In the genomic region with DNA sequence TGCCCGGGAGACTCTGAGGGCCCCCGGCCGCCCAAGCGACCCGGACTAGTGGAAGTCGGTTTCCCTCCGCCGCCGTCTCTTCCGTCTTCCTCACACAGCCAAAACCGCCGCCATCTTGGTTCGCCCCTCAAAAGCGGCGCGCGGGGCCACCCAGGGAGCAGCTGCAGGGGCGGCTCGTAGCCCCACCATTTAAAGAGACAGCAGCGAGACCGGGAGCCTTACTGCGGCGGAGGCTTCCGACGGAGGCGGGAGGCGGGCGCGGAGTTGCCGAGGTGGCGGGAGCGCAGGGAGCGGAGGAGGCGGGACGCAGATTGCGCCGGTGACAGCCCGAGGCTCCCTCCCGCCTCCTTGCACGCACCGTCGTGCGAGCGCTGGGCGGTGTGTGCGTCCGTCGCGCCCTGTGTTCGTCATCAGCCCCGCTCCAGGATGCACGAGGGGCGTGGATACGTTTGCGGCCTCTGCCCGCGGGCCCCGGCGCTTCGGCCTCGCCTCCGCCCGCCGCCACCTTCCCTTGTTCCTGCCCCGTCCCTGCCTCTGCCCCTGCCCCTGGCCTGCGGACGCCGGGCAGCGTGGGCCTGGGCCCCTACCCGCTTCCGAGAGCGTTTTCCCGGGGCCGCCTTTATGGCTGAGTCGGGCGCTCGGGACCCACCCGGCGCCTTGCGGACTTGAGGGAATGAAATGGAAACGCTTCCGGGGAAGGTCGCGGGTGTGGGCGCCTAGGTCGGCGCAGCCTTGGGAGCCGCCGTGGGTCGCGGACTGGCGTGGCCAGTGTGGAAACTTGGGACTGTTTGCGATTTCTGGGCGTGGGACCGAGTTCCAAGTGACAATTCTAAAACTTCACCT, we compare ENCODE assay signal across 1 cellular context.
TF ChIP-seq lines count a peak whose summit lies in the region.

PPP4R3A (minus strand) TSS at position 140 of the 843 bp plus-strand sequence. CDS start 663 bp downstream, outside the sequence.

TF ChIP-seq in K562, 482 proteins besides CTCF, POLR2A, EP300 and RAD21 (continued from another document and continues in another):
- TF ChIP-seq ARID3B (CRISPR knock-in tag; IDR thresholded peaks at IDR 0.05; ENCODE audit: borderline replicate concordance) = no peak
- no peak for TF ChIP-seq RREB1 (CRISPR knock-in tag; IDR thresholded peaks at IDR 0.05)
- TF ChIP-seq ZNF740 (CRISPR knock-in tag; IDR thresholded peaks at IDR 0.05) = no peak
- TF ChIP-seq ZNF740 (tag; IDR thresholded peaks at IDR 0.05) = no peak
- peak; percentile 97 for TF ChIP-seq TAF7 (tag; IDR thresholded peaks at IDR 0.05)
- TF ChIP-seq CBX1 (IDR thresholded peaks at IDR 0.05; ENCODE audit: low read depth) = peak; percentile 78
- no peak for TF ChIP-seq ZNF408 (CRISPR knock-in tag; IDR thresholded peaks at IDR 0.05; ENCODE audit: low read depth)
- no peak for TF ChIP-seq ZNF274 (IDR thresholded peaks at IDR 0.05; ENCODE audit: borderline replicate concordance, low read depth, low read length)
- TF ChIP-seq, protein P1, sequence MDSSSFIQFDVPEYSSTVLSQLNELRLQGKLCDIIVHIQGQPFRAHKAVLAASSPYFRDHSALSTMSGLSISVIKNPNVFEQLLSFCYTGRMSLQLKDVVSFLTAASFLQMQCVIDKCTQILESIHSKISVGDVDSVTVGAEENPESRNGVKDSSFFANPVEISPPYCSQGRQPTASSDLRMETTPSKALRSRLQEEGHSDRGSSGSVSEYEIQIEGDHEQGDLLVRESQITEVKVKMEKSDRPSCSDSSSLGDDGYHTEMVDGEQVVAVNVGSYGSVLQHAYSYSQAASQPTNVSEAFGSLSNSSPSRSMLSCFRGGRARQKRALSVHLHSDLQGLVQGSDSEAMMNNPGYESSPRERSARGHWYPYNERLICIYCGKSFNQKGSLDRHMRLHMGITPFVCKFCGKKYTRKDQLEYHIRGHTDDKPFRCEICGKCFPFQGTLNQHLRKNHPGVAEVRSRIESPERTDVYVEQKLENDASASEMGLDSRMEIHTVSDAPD (CRISPR knock-in tag; IDR thresholded peaks at IDR 0.05) = no peak
- TF ChIP-seq NONO (IDR thresholded peaks at IDR 0.05; ENCODE audit: low read depth in 2 of 2, low read length in 1 of 2) = peak in 1 of 2 experiments; percentile 51; a peak in 1 of 4 replicates
- peak; percentile 84 for TF ChIP-seq GABPA (tag; conservative IDR thresholded peaks at IDR 0.05; ENCODE audit: low read depth)
- no peak for TF ChIP-seq PHB (CRISPR knock-in tag; IDR thresholded peaks at IDR 0.05)
- TF ChIP-seq, protein P2, sequence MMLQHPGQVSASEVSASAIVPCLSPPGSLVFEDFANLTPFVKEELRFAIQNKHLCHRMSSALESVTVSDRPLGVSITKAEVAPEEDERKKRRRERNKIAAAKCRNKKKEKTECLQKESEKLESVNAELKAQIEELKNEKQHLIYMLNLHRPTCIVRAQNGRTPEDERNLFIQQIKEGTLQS (IDR thresholded peaks at IDR 0.05) = no peak
- TF ChIP-seq, protein P2 (CRISPR knock-in tag; conservative IDR thresholded peaks at IDR 0.05) = no peak
- TF ChIP-seq, protein P3, sequence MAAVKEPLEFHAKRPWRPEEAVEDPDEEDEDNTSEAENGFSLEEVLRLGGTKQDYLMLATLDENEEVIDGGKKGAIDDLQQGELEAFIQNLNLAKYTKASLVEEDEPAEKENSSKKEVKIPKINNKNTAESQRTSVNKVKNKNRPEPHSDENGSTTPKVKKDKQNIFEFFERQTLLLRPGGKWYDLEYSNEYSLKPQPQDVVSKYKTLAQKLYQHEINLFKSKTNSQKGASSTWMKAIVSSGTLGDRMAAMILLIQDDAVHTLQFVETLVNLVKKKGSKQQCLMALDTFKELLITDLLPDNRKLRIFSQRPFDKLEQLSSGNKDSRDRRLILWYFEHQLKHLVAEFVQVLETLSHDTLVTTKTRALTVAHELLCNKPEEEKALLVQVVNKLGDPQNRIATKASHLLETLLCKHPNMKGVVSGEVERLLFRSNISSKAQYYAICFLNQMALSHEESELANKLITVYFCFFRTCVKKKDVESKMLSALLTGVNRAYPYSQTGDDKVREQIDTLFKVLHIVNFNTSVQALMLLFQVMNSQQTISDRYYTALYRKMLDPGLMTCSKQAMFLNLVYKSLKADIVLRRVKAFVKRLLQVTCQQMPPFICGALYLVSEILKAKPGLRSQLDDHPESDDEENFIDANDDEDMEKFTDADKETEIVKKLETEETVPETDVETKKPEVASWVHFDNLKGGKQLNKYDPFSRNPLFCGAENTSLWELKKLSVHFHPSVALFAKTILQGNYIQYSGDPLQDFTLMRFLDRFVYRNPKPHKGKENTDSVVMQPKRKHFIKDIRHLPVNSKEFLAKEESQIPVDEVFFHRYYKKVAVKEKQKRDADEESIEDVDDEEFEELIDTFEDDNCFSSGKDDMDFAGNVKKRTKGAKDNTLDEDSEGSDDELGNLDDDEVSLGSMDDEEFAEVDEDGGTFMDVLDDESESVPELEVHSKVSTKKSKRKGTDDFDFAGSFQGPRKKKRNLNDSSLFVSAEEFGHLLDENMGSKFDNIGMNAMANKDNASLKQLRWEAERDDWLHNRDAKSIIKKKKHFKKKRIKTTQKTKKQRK (IDR thresholded peaks at IDR 0.05; ENCODE audit: borderline replicate concordance, low read depth, low read length) = no peak
- TF ChIP-seq TBL1XR1 (IDR thresholded peaks at IDR 0.05; ENCODE audit: low read length in 2 of 2) = peak in 1 of 2 experiments; percentile 64; a peak in 2 of 4 replicates
- no peak for TF ChIP-seq KAT8 (IDR thresholded peaks at IDR 0.05; ENCODE audit: low read depth)
- TF ChIP-seq RBM39 (optimal IDR thresholded peaks at IDR 0.05; ENCODE audit: low read depth, low read length) = no peak
- TF ChIP-seq MAX (CRISPR knock-in tag; IDR thresholded peaks at IDR 0.05) = peak; percentile 94
- peak; percentile 95 for TF ChIP-seq MYC (IDR thresholded peaks at IDR 0.05; ENCODE audit: low read depth, low read length)
- TF ChIP-seq MYC (CRISPR knock-in tag; IDR thresholded peaks at IDR 0.05; ENCODE audit: borderline replicate concordance, low read depth) = no peak; the same call in 1 of the 2 replicates
- TF ChIP-seq ADNP (tag; IDR thresholded peaks at IDR 0.05) = no peak
- TF ChIP-seq, protein P4, sequence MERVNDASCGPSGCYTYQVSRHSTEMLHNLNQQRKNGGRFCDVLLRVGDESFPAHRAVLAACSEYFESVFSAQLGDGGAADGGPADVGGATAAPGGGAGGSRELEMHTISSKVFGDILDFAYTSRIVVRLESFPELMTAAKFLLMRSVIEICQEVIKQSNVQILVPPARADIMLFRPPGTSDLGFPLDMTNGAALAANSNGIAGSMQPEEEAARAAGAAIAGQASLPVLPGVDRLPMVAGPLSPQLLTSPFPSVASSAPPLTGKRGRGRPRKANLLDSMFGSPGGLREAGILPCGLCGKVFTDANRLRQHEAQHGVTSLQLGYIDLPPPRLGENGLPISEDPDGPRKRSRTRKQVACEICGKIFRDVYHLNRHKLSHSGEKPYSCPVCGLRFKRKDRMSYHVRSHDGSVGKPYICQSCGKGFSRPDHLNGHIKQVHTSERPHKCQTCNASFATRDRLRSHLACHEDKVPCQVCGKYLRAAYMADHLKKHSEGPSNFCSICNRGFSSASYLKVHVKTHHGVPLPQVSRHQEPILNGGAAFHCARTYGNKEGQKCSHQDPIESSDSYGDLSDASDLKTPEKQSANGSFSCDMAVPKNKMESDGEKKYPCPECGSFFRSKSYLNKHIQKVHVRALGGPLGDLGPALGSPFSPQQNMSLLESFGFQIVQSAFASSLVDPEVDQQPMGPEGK (CRISPR knock-in tag; IDR thresholded peaks at IDR 0.05; ENCODE audit: borderline replicate concordance) = no peak
- TF ChIP-seq HMBOX1 (IDR thresholded peaks at IDR 0.05) = no peak
- 0 out of 2 replicates have a peak, but pooled peaks have one; percentile 23 for TF ChIP-seq ZKSCAN1 (IDR thresholded peaks at IDR 0.05; ENCODE audit: low read depth, low read length)
- TF ChIP-seq NEUROD1 (IDR thresholded peaks at IDR 0.05; ENCODE audit: borderline replicate concordance, low read depth, low read length, partially characterized antibody) = peak; percentile 61
- TF ChIP-seq NFXL1 (CRISPR knock-in tag; IDR thresholded peaks at IDR 0.05) = no peak
- no peak for TF ChIP-seq ZKSCAN3 (CRISPR knock-in tag; IDR thresholded peaks at IDR 0.05)
- TF ChIP-seq ARNT (IDR thresholded peaks at IDR 0.05) = no peak
- TF ChIP-seq ZNF717 (CRISPR knock-in tag; IDR thresholded peaks at IDR 0.05) = no peak
- peak; percentile 58; the same call in 1 of the 2 replicates for TF ChIP-seq MBD2 (IDR thresholded peaks at IDR 0.05; ENCODE audit: borderline replicate concordance, low read depth)
- TF ChIP-seq TEAD2 (tag; IDR thresholded peaks at IDR 0.05) = no peak
- no peak for TF ChIP-seq ZNF197 (CRISPR knock-in tag; IDR thresholded peaks at IDR 0.05; ENCODE audit: low read depth)
- TF ChIP-seq ETV6 (IDR thresholded peaks at IDR 0.05; ENCODE audit: borderline replicate concordance in 1 of 2, low read depth in 2 of 2, low read length in 1 of 2) = no peak
- TF ChIP-seq ETV6 (CRISPR knock-in tag; IDR thresholded peaks at IDR 0.05; ENCODE audit: borderline replicate concordance) = no peak
- no peak for TF ChIP-seq SAFB2 (IDR thresholded peaks at IDR 0.05; ENCODE audit: borderline replicate concordance, low read depth, low read length, severe bottlenecking)
- TF ChIP-seq SPI1 (IDR thresholded peaks at IDR 0.05; ENCODE audit: borderline replicate concordance, low read depth, low read length) = no peak
- no peak for TF ChIP-seq SMARCC2 (IDR thresholded peaks at IDR 0.05; ENCODE audit: low read depth)
- TF ChIP-seq MCM5 (IDR thresholded peaks at IDR 0.05; ENCODE audit: low read depth) = no peak
- TF ChIP-seq ZNF146 (CRISPR knock-in tag; IDR thresholded peaks at IDR 0.05; ENCODE audit: unreplicated experiment) = no peak
